ENCODE assay signal across 8 cellular contexts in the genomic region with DNA sequence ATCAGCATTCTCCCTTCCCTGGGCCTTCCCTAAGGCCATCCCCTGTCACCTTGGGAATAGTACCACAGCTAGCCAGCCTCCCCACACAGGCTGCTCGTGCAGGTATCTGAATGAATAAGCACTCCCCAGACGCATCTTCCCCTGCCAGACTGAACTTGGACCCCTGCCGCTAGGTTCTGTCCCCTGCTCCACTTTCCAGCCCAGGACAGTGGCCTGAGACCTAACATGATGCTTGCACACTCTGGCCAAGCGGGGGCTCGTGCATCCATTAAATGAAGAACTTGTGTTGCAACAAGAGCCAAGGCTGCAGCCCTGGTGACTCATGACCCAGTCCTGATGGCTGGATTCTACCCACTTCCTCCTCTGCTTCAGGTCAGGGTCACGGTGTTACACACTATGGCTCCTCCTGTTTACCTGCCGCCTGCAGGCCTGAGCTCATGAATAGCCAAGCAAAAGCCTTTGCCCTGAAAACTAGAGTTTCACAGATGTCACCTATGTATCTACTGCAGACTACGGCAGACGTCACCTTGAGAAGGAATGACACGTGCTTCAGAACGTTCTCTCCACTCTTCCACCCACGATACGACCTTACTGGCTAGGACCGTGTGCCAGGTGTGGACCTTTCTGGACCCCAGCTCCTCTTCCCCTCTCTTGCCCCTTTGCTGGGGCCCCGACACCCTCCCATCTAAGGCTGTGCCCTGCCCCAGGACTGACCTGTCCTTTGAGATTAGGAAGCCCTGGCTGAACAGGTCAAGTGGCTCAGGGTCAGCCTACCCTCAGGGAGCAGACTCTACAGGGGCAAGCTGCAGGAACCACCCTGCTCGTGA. TPM values are rescaled to one million over a fixed set of nuclear protein-coding genes. Genes with fewer than 3 reads are reported as not detected.
DNase-seq lines count a peak whose midpoint lies in the region; ATAC-seq and TF ChIP-seq lines count a peak whose summit lies in the region.
"Had no signal": no experiment of that assay in that cellular context is flagged by ENCODE, and none has a peak within 500 bp of the region (broad histone marks: within the 10 kb centered on the region; RNA-seq: fewer than 3 reads in every experiment).

No MANE protein-coding gene starts in this region.

- peaks cover 0 to 54% (median 0%) of the 10 kb centered on the region in 3 donors for H3K4me1 ChIP-seq in gastroesophageal sphincter
- H3K4me1 ChIP-seq: SJSA1 had no signal

- no peak overlapping the region for H3K4me3 ChIP-seq in gastroesophageal sphincter
- H3K4me3 ChIP-seq: SJSA1 had no signal

- no peak for DNase-seq in stimulated activated naive CD8-positive, alpha-beta T cell treated with anti-CD3 and anti-CD28 coated beads, Interleukin-15, Interleukin-2, amounts not matched to agents 100 U/mL and 50 U/mL, for 24 hours
- DNase-seq in NCI-H128 (lab: John Stamatoyannopoulos, UW; ENCODE audit: unreplicated experiment) (no peak), NCI-H2081 (lab: John Stamatoyannopoulos, UW) (no peak)

- peaks cover 0 to 5% of the 10 kb centered on the region in 2 donors for H3K36me3 ChIP-seq in gastroesophageal sphincter
- H3K36me3 ChIP-seq: SJSA1 had no signal

- TF ChIP-seq POLR2A in gastroesophageal sphincter (IDR thresholded peaks at IDR 0.05) = no peak

- H3K27ac ChIP-seq in gastroesophageal sphincter = no peak overlapping the region
- H3K27ac ChIP-seq: SJSA1 had no signal

- no peaks in the 10 kb centered on the region for H3K9me3 ChIP-seq in gastroesophageal sphincter
- H3K9me3 ChIP-seq: SJSA1 had no signal

- TF ChIP-seq EP300 in gastroesophageal sphincter (IDR thresholded peaks at IDR 0.05) = no peak

- no peaks in the 10 kb centered on the region for H3K27me3 ChIP-seq in gastroesophageal sphincter
- H3K27me3 ChIP-seq: SJSA1 had no signal

- ATAC-seq in GM18511 (IDR thresholded peaks at IDR 0.05; ENCODE audit: unreplicated experiment) = peak; percentile 81
- peak; percentile 43 for ATAC-seq in HG03045 (IDR thresholded peaks at IDR 0.05; ENCODE audit: unreplicated experiment)
- peak; percentile 70 for ATAC-seq in SK-N-SH treated with all-trans-retinoic acid at 6 μM for 48 hours
- ATAC-seq in gastroesophageal sphincter = peak; percentile 74
- peak; percentile 56 for ATAC-seq in stimulated activated naive CD8-positive, alpha-beta T cell treated with anti-CD3 and anti-CD28 coated beads, Interleukin-15, Interleukin-2, amounts not matched to agents 100 U/mL and 50 U/mL, for 24 hours

- 48 to 65% methylated on average over 9 to 14 of the region's 16 CpGs for WGBS in gastroesophageal sphincter (ENCODE audit: low coverage in 1 of 2), 2 donors

- TF ChIP-seq CTCF in gastroesophageal sphincter (IDR thresholded peaks at IDR 0.05) = no peak

TF ChIP-seq in SK-N-SH treated with all-trans-retinoic acid at 6 μM for 48 hours, 23 proteins besides CTCF, POLR2A, EP300 and RAD21:
- TF ChIP-seq ZNF8 (CRISPR knock-in tag; IDR thresholded peaks at IDR 0.05) (no peak), SNAI2 (CRISPR knock-in tag; IDR thresholded peaks at IDR 0.05) (no peak), GLIS3 (CRISPR knock-in tag; IDR thresholded peaks at IDR 0.05) (no peak), OSR1 (CRISPR knock-in tag; IDR thresholded peaks at IDR 0.05) (no peak), ZFP3 (CRISPR knock-in tag; IDR thresholded peaks at IDR 0.05) (no peak), RARB (CRISPR knock-in tag; IDR thresholded peaks at IDR 0.05) (no peak), BACH2 (CRISPR knock-in tag; IDR thresholded peaks at IDR 0.05; ENCODE audit: borderline replicate concordance) (no peak), PATZ1 (CRISPR knock-in tag; IDR thresholded peaks at IDR 0.05; ENCODE audit: borderline replicate concordance) (no peak)

RNA-seq across cellular contexts. Expression of gene ASB13, which starts 6.5 kb away (rescaled TPM):
- total RNA-seq in gastroesophageal sphincter = 10 to 100 TPM; 17.6 to 39.6 (median 19.0) TPM

RNA-seq across cellular contexts. Expression of gene TASOR2, which starts 24.7 kb away (rescaled TPM):
- 10 to 100 TPM; 51.8 to 71.8 (median 64.2) TPM for total RNA-seq in gastroesophageal sphincter
